Comparison of ENCODE assay signal across 17 cellular contexts in genomic region chr9:114164191-114164794, GRCh38. TPM values are rescaled to one million over a fixed set of nuclear protein-coding genes. Genes with fewer than 3 reads are reported as not detected.
DNase-seq lines count a peak whose midpoint lies in the region; ATAC-seq and TF ChIP-seq lines count a peak whose summit lies in the region.
"Had no signal": no experiment of that assay in that cellular context is flagged by ENCODE, and none has a peak within 500 bp of the region (broad histone marks: within the 10 kb centered on the region; RNA-seq: fewer than 3 reads in every experiment).

No MANE protein-coding gene starts in this region.

- intact Hi-C loops in body of pancreas (cut with DNase I), result no loop called here
- intact Hi-C loops in right lobe of liver (cut with DNase I), result no loop called here

- TF ChIP-seq POLR2A in body of pancreas (IDR thresholded peaks at IDR 0.05), result no peak
- peak; percentile 3 for TF ChIP-seq POLR2A in right lobe of liver (IDR thresholded peaks at IDR 0.05)
- no peak for TF ChIP-seq POLR2A in tibial nerve (IDR thresholded peaks at IDR 0.05)

- no peaks in the 10 kb centered on the region for H3K9me3 ChIP-seq in body of pancreas
- no peaks in the 10 kb centered on the region for H3K9me3 ChIP-seq in right lobe of liver
- H3K9me3 ChIP-seq in tibial nerve, result no peaks in the 10 kb centered on the region
- H3K9me3 ChIP-seq: BE2C, heart left ventricle, sigmoid colon had no signal

- no peak for TF ChIP-seq EP300 in tibial nerve (IDR thresholded peaks at IDR 0.05)

- no peak for TF ChIP-seq CTCF in body of pancreas (IDR thresholded peaks at IDR 0.05)
- no peak for TF ChIP-seq CTCF in right lobe of liver (IDR thresholded peaks at IDR 0.05)
- TF ChIP-seq CTCF in tibial nerve (IDR thresholded peaks at IDR 0.05), result no peak

- H3K27me3 ChIP-seq in body of pancreas, result no peaks in the 10 kb centered on the region
- H3K27me3 ChIP-seq in right lobe of liver, result no peaks in the 10 kb centered on the region
- no peaks in the 10 kb centered on the region for H3K27me3 ChIP-seq in tibial nerve
- H3K27me3 ChIP-seq: heart left ventricle, sigmoid colon had no signal

- peak overlapping the region; percentile 10 to 63 (median 30) for H3K27ac ChIP-seq in body of pancreas
- H3K27ac ChIP-seq in right lobe of liver, result peak overlapping the region; percentile 65 to 83 (median 76)
- peak overlapping the region in 3 of 4 donors; percentile 47 to 78 (median 70) for H3K27ac ChIP-seq in tibial nerve

- DNase-seq in body of pancreas, result peak in 1 of 4 donors; percentile 63
- peak in 1 of 3 donors; percentile 50 for DNase-seq in right lobe of liver
- no peak for DNase-seq in tibial nerve (ENCODE audit: low spot score in 2 of 2)
- DNase-seq in GM03348 (ENCODE audit: low spot score), result no peak
- no peak for DNase-seq in activated CD8-positive, alpha-beta memory T cell treated with anti-CD3 and anti-CD28 coated beads, Interleukin-2, amount 50 U/mL, for 4 hours
- DNase-seq: activated naive CD4-positive, alpha-beta T cell treated with anti-CD3 and anti-CD28 coated beads, Interleukin-2, amount 50 U/mL, for 16 hours; activated T-cell treated with anti-CD3 and anti-CD28 coated beads, Interleukin-2, amount 50 U/mL, for 4 hours; BE2C; NCI-H1105 treated with DMSO at 0.1 percent for 48 hours; NCI-H774; occipital lobe; sigmoid colon had no signal

- H3K4me3 ChIP-seq in body of pancreas (no peak overlapping the region), right lobe of liver (peak overlapping the region in 1 of 3 donors; percentile 7), tibial nerve (no peak overlapping the region)
- H3K4me3 ChIP-seq: GM23338 had no signal

- H3K4me1 ChIP-seq in body of pancreas (peaks cover 16% of the 10 kb centered on the region), right lobe of liver (peaks cover 0 to 33% (median 15%) of the 10 kb centered on the region in 4 donors), tibial nerve (peaks cover 0 to 41% (median 13%) of the 10 kb centered on the region in 4 donors)
- H3K4me1 ChIP-seq: BE2C had no signal

- peak; percentile 49 for ATAC-seq in HG03354 (IDR thresholded peaks at IDR 0.05; ENCODE audit: poor library complexity, severe bottlenecking, unreplicated experiment)
- no peak for ATAC-seq in body of pancreas
- peak; percentile 10 to 64 (median 48) for ATAC-seq in right lobe of liver
- ATAC-seq in HG02623 (IDR thresholded peaks at IDR 0.05; ENCODE audit: unreplicated experiment), result no peak
- ATAC-seq: activated T-cell treated with anti-CD3 and anti-CD28 coated beads, Interleukin-2, amount 50 U/mL, for 4 hours; Panc1 had no signal

- H3K36me3 ChIP-seq in body of pancreas (replicated peaks in 1 of 2; ENCODE audit: insufficient read depth in 1 of 2, low read depth in 2 of 2), result no peaks in the 10 kb centered on the region
- no peaks in the 10 kb centered on the region for H3K36me3 ChIP-seq in right lobe of liver
- H3K36me3 ChIP-seq in tibial nerve, result peaks cover 0 to 21% (median 0%) of the 10 kb centered on the region in 3 donors
- H3K36me3 ChIP-seq: BE2C, heart left ventricle, sigmoid colon had no signal

- 80 to 82% methylated on average over 1 of the region's 1 CpG for whole genome bisulfite sequencing in body of pancreas, 2 donors
- 20% methylated on average over 1 of the region's 1 CpG for WGBS in right lobe of liver (ENCODE audit: insufficient coverage, low coverage, low lambda C conversion rate, missing lambda C conversion rate)
- 70 to 94% methylated on average over 1 of the region's 1 CpG for WGBS in tibial nerve, 2 donors

RNA-seq across cellular contexts. Expression of gene COL27A1, which starts 9.0 kb away (rescaled TPM):
- total RNA-seq in body of pancreas (10 to 100 TPM; 24.1 to 58.0 TPM), right lobe of liver (10 to 100 TPM; 11.8 to 51.9 (median 29.3) TPM), tibial nerve (10 to 100 TPM; 14.9 to 55.8 (median 27.7) TPM)

Comparison
In these comparisons a context has a peak if more than half of its experiments do, and no peak if none do; other contexts are left out.
1. ATAC-seq: peak in HG03354 (single experiment) and right lobe of liver (4 of 4); none in body of pancreas (single experiment) and HG02623 (single experiment).
2. Peak in every context shown above with its lines, with median percentiles within 50 percentile points of each other: H3K27ac ChIP-seq.